ENCODE assay signal across 23 cellular contexts in the genomic region with DNA sequence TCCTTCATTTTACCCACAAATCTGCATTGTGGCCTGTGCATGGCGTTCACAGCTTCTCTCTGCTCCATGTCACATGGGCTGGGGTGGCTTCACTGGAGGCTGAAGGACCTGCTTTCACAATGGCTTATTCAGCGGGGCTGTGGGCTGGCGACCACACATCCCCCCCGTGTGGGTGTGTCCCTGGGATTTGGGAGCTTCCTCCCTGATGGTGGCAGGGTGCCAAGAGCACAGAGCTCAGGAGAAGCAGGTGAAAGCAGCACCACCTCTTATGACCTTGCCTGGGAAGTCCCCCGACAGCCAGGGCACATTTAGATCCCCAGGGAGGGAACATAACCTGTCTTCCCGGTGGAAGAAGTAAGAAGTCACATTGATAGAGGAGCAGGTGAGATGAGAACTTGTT. TPM values are rescaled to one million over a fixed set of nuclear protein-coding genes. Genes with fewer than 3 reads are reported as not detected.
DNase-seq lines count a peak whose midpoint lies in the region; TF ChIP-seq lines count a peak whose summit lies in the region.
"Had no signal": no experiment of that assay in that cellular context is flagged by ENCODE, and none has a peak within 500 bp of the region (broad histone marks: within the 10 kb centered on the region; RNA-seq: fewer than 3 reads in every experiment).

No MANE protein-coding gene starts in this region.

- H3K27ac Mint-ChIP-seq in H9 (no peak overlapping the region), endodermal cell (no peak overlapping the region)
- H3K27ac Mint-ChIP-seq: activated CD4-positive, alpha-beta T cell treated with anti-CD3 and anti-CD28 coated beads for 36 hours; activated naive CD4-positive, alpha-beta T cell treated with anti-CD3 and anti-CD28 coated beads, Interleukin-2, amount 10 ng/mL, durations not matched to agents 7 days and 5 days; CD14-positive monocyte; effector memory CD8-positive, alpha-beta T cell; mesothelial cell of epicardium had no signal

- H2BK20ac ChIP-seq in H9 (ENCODE audit: low read depth, low read length, poor library complexity, severe bottlenecking): no peak overlapping the region

- H3K27ac ChIP-seq in H9 (ENCODE audit: insufficient read length, low read depth, low read length): no peak overlapping the region
- H3K27ac ChIP-seq in endodermal cell (ENCODE audit: low read depth, low read length): no peak overlapping the region
- H3K27ac ChIP-seq: breast epithelium, esophagus muscularis mucosa, hepatocyte had no signal

- no peak for TF ChIP-seq CTCF in H9 (conservative IDR thresholded peaks at IDR 0.05)
- no peak for TF ChIP-seq CTCF in endodermal cell (conservative IDR thresholded peaks at IDR 0.05)

- no peak overlapping the region for H3T11ph ChIP-seq in H9 (ENCODE audit: low read length)

- H4K8ac ChIP-seq in H9 (replicated peaks; ENCODE audit: insufficient read length, low read depth, low read length): no peak overlapping the region

- H3K27me3 Mint-ChIP-seq in H9 (ENCODE audit: low read depth) (no peaks in the 10 kb centered on the region; the same call in 1 of the 2 replicates), endodermal cell (ENCODE audit: insufficient read depth) (no peaks in the 10 kb centered on the region)

- H3K9me3 ChIP-seq in H9 (ENCODE audit: control insufficient read depth, low read depth, low read length): no peaks in the 10 kb centered on the region
- H3K9me3 ChIP-seq in endodermal cell (ENCODE audit: control insufficient read depth, low read length): no peaks in the 10 kb centered on the region
- H3K9me3 ChIP-seq: breast epithelium, esophagus muscularis mucosa, SK-N-SH had no signal

- H3K4me3 Mint-ChIP-seq in H9 (no peak overlapping the region), endodermal cell (no peak overlapping the region)
- H3K4me3 Mint-ChIP-seq: activated CD4-positive, alpha-beta T cell treated with anti-CD3 and anti-CD28 coated beads for 36 hours; activated naive CD4-positive, alpha-beta T cell treated with anti-CD3 and anti-CD28 coated beads, Interleukin-2, amount 10 ng/mL, durations not matched to agents 7 days and 5 days; effector memory CD8-positive, alpha-beta T cell; mesothelial cell of epicardium; naive thymus-derived CD8-positive, alpha-beta T cell had no signal

- H2AFZ ChIP-seq in H9 (ENCODE audit: low read length): no peak overlapping the region
- H2AFZ ChIP-seq: hepatocyte had no signal

- no peaks in the 10 kb centered on the region for H3K36me3 Mint-ChIP-seq in H9 (ENCODE audit: insufficient read depth in 1 of 3, low read depth in 3 of 3)
- H3K36me3 Mint-ChIP-seq in endodermal cell (ENCODE audit: low read depth): no peaks in the 10 kb centered on the region
- H3K36me3 Mint-ChIP-seq: CD14-positive monocyte, mesothelial cell of epicardium had no signal

- H3K27me3 ChIP-seq in H9 (ENCODE audit: insufficient read depth, low read length): no peaks in the 10 kb centered on the region
- peaks cover 7% of the 10 kb centered on the region for H3K27me3 ChIP-seq in endodermal cell (ENCODE audit: control insufficient read depth, insufficient read depth, low read length, poor library complexity, severe bottlenecking)
- H3K27me3 ChIP-seq in H7 (ENCODE audit: control insufficient read depth, insufficient read depth, low read length): no peaks in the 10 kb centered on the region
- H3K27me3 ChIP-seq: breast epithelium had no signal

- no peak overlapping the region for H4K5ac ChIP-seq in H9 (ENCODE audit: insufficient read length, low read depth, low read length)

- peaks cover 14 to 17% of the 10 kb centered on the region in 2 experiments for H3K4me1 Mint-ChIP-seq in H9
- H3K4me1 Mint-ChIP-seq in endodermal cell: peaks cover 11% of the 10 kb centered on the region

- H3K4me2 ChIP-seq in H9 (ENCODE audit: insufficient read depth, insufficient read length, low read length): no peak overlapping the region
- H3K4me2 ChIP-seq: hepatocyte, SK-N-SH had no signal

- no peak overlapping the region for H2BK15ac ChIP-seq in H9 (ENCODE audit: low read depth, low read length)

- H3K9me3 Mint-ChIP-seq in H9: no peaks in the 10 kb centered on the region
- H3K9me3 Mint-ChIP-seq in endodermal cell: no peaks in the 10 kb centered on the region
- H3K9me3 Mint-ChIP-seq: activated naive CD4-positive, alpha-beta T cell treated with anti-CD3 and anti-CD28 coated beads, Interleukin-2, amount 10 ng/mL, durations not matched to agents 7 days and 5 days; effector memory CD8-positive, alpha-beta T cell; mesothelial cell of epicardium; naive thymus-derived CD8-positive, alpha-beta T cell had no signal

- H3K14ac ChIP-seq in H9 (ENCODE audit: insufficient read depth, low read length): peak overlapping the region; percentile 3; the same call in 1 of the 2 replicates

- no peaks in the 10 kb centered on the region for H4K20me1 ChIP-seq in H9 (ENCODE audit: control insufficient read depth, insufficient read depth, insufficient read length)

- H2BK5ac ChIP-seq in H9 (ENCODE audit: insufficient read length, low read length): no peak overlapping the region

- no peaks in the 10 kb centered on the region for H3K36me3 ChIP-seq in endodermal cell (ENCODE audit: control insufficient read depth, insufficient read depth, low read length)
- H3K36me3 ChIP-seq in H7 (replicated peaks; ENCODE audit: control insufficient read depth, insufficient read depth, low read length): no peaks in the 10 kb centered on the region
- H3K36me3 ChIP-seq: breast epithelium, esophagus muscularis mucosa had no signal

- H4K91ac ChIP-seq in H9 (ENCODE audit: insufficient read length, low read depth, low read length): no peak overlapping the region

- H3K9ac ChIP-seq in H9 (ENCODE audit: extremely low read depth, insufficient read length, low read length): no peak overlapping the region
- no peak overlapping the region for H3K9ac ChIP-seq in endodermal cell (ENCODE audit: extremely low read depth, low read length, poor library complexity, severe bottlenecking)
- H3K9ac ChIP-seq: SK-N-SH had no signal

- H3K4me1 ChIP-seq in H9 (ENCODE audit: insufficient read depth, low read length) (no peaks in the 10 kb centered on the region; the same call in 1 of the 2 replicates), endodermal cell (ENCODE audit: control insufficient read depth, insufficient read depth, low read length) (peaks cover 5% of the 10 kb centered on the region)
- H3K4me1 ChIP-seq: breast epithelium had no signal

- DNase-seq in COLO668 (lab: John Stamatoyannopoulos, UW; ENCODE audit: unreplicated experiment): peak; percentile 80
- DNase-seq in H9: no peak
- peak; percentile 70 for DNase-seq in NCI-H510A (lab: John Stamatoyannopoulos, UW)
- DNase-seq in endodermal cell: peak; percentile 60
- DNase-seq in hepatic stellate cell (ENCODE audit: low spot score): no peak
- no peak for DNase-seq in H7
- DNase-seq in AG08395 (ENCODE audit: low spot score): no peak
- DNase-seq: activated CD4-positive, alpha-beta T cell treated with anti-CD3 and anti-CD28 coated beads for 36 hours; activated naive CD4-positive, alpha-beta T cell treated with anti-CD3 and anti-CD28 coated beads, Interleukin-2, amount 10 ng/mL, durations not matched to agents 7 days and 5 days; amniotic stem cell; effector memory CD8-positive, alpha-beta T cell; IMR-90; naive thymus-derived CD8-positive, alpha-beta T cell; NCI-H146; NCI-H446; retina; RPMI8226; SK-N-SH had no signal

- H3K79me1 ChIP-seq in H9 (ENCODE audit: insufficient read depth, low read depth, low read length, poor library complexity, severe bottlenecking): no peaks in the 10 kb centered on the region

- H3K79me2 ChIP-seq in H9 (ENCODE audit: insufficient read depth, low read length): no peaks in the 10 kb centered on the region
- H3K79me2 ChIP-seq: hepatocyte had no signal

- H3K23me2 ChIP-seq in H9 (ENCODE audit: insufficient read length, low read depth, low read length, poor library complexity, severe bottlenecking): peaks cover 4% of the 10 kb centered on the region

- H3K18ac ChIP-seq in H9 (ENCODE audit: insufficient read length, low read depth, low read length): no peak overlapping the region

- no peak overlapping the region for H3K56ac ChIP-seq in H9 (ENCODE audit: insufficient read length, low read depth, low read length)

- H2BK120ac ChIP-seq in H9 (ENCODE audit: low read depth, low read length, poor library complexity, severe bottlenecking): no peak overlapping the region

- no peak overlapping the region for H3K23ac ChIP-seq in H9 (ENCODE audit: insufficient read length, low read depth, low read length)

- WGBS in H9 (ENCODE audit: extremely low coverage, insufficient read length, low lambda C conversion rate): no CpG with 5 or more reads among the region's 6 CpGs
- 82 to 84% methylated on average over 5 to 6 of the region's 6 CpGs for WGBS in endodermal cell (ENCODE audit: insufficient coverage in 1 of 2, insufficient read length in 1 of 2), 2 experiments

- H3K4me3 ChIP-seq in endodermal cell (ENCODE audit: low read length): no peak overlapping the region
- H3K4me3 ChIP-seq in H7 (ENCODE audit: insufficient read depth, low read depth, low read length): no peak overlapping the region
- H3K4me3 ChIP-seq: breast epithelium, esophagus muscularis mucosa, hepatocyte had no signal

- H2BK12ac ChIP-seq in H9 (ENCODE audit: insufficient read length, low read depth, low read length): no peak overlapping the region

- no peak overlapping the region; the same call in 1 of the 2 replicates for H3K4ac ChIP-seq in H9 (ENCODE audit: low read depth, low read length)

- H2AK5ac ChIP-seq in H9 (ENCODE audit: insufficient read length, low read length): no peak overlapping the region

RNA-seq across cellular contexts. Expression of a gene that starts 5.0 kb away (rescaled TPM):
- total RNA-seq in H9 (2021) (34.6 and 35.3 TPM in 2 replicates), endodermal cell (10 to 100 TPM; 22.1 to 28.6 TPM)
- polyA plus RNA-seq in endodermal cell (2013, experiment 1 of 2): 32.9 TPM
- 28.4 TPM for polyA plus RNA-seq in endodermal cell (2013, experiment 2 of 2)
- 5.7 and 11.6 TPM in 2 replicates for total RNA-seq in H7 (2014; rRNA removed; shearing (Covaris generic))

Comparison
In these comparisons a context has a peak if more than half of its experiments do, and no peak if none do; other contexts are left out.
1. DNase-seq: peak in COLO668 (single experiment), NCI-H510A (single experiment) and endodermal cell (single experiment); none in H9 (single experiment), hepatic stellate cell (single experiment), H7 (single experiment) and AG08395 (single experiment).